ENCODE assay signal across 16 cellular contexts in genomic region chr15:82901114-82901805, GRCh38.
"Had no signal": no experiment of that assay in that cellular context is flagged by ENCODE, and none has a peak within 500 bp of the region (broad histone marks: within the 10 kb centered on the region; RNA-seq: fewer than 3 reads in every experiment).

No MANE protein-coding gene starts in this region.

- H3K9me3 ChIP-seq: esophagus muscularis mucosa, ovary, tibial nerve had no signal

- H3K4me1 ChIP-seq: tibial nerve had no signal

- H3K27me3 Mint-ChIP-seq: stimulated activated naive B cell treated with anti-CD40 and anti-IgM and Interleukin-4, amounts not matched to agents 10 μg/mL and 1 μg/mL and 100 μg/mL, for 72 hours had no signal

- H3K27ac ChIP-seq: esophagus muscularis mucosa, ovary, tibial nerve had no signal

- H3K4me3 ChIP-seq: esophagus muscularis mucosa, ovary, tibial nerve had no signal

- H3K36me3 Mint-ChIP-seq: mesothelial cell of epicardium, WTC11 had no signal

- H3K9me3 Mint-ChIP-seq: activated CD4-positive, alpha-beta T cell treated with anti-CD3 and anti-CD28 coated beads, Interleukin-2, amount 10 ng/mL, durations not matched to agents 7 days and 5 days; activated T-helper 17 cell treated with anti-CD3 and anti-CD28 coated beads, Interleukin-2, amount 50 U/mL, for 72 hours; neural crest cell; T-helper 1 cell treated with Interleukin-12 subunit alpha and Interleukin-12 subunit beta and Interleukin-4 antibody, amounts not matched to agents 30 μg/mL and 1 μg/mL, for 36 hours; WTC11 had no signal

- H3K36me3 ChIP-seq: esophagus muscularis mucosa, ovary, tibial nerve had no signal

- H3K4me1 Mint-ChIP-seq: activated CD4-positive, alpha-beta T cell treated with anti-CD3 and anti-CD28 coated beads, Interleukin-2, amount 10 ng/mL, durations not matched to agents 7 days and 5 days; activated T-helper 17 cell treated with anti-CD3 and anti-CD28 coated beads, Interleukin-2, amount 50 U/mL, for 72 hours had no signal

- H3K27ac Mint-ChIP-seq: activated CD4-positive, alpha-beta T cell treated with anti-CD3 and anti-CD28 coated beads, Interleukin-2, amount 10 ng/mL, durations not matched to agents 7 days and 5 days; activated T-helper 17 cell treated with anti-CD3 and anti-CD28 coated beads, Interleukin-2, amount 50 U/mL, for 72 hours; mesothelial cell of epicardium; stimulated activated naive B cell treated with anti-CD40 and anti-IgM and Interleukin-4, amounts not matched to agents 10 μg/mL and 1 μg/mL and 100 μg/mL, for 72 hours; T-helper 1 cell treated with Interleukin-12 subunit alpha and Interleukin-12 subunit beta and Interleukin-4 antibody, amounts not matched to agents 30 μg/mL and 1 μg/mL, for 36 hours; WTC11 had no signal

- H3K27me3 ChIP-seq: esophagus muscularis mucosa, ovary, tibial nerve had no signal

- FAIRE-seq: bronchial epithelial cell had no signal

- H3K4me3 Mint-ChIP-seq: activated CD4-positive, alpha-beta T cell treated with anti-CD3 and anti-CD28 coated beads, Interleukin-2, amount 10 ng/mL, durations not matched to agents 7 days and 5 days; activated T-helper 17 cell treated with anti-CD3 and anti-CD28 coated beads, Interleukin-2, amount 50 U/mL, for 72 hours; mesothelial cell of epicardium; neural crest cell; stimulated activated naive B cell treated with anti-CD40 and anti-IgM and Interleukin-4, amounts not matched to agents 10 μg/mL and 1 μg/mL and 100 μg/mL, for 72 hours; T-helper 1 cell treated with Interleukin-12 subunit alpha and Interleukin-12 subunit beta and Interleukin-4 antibody, amounts not matched to agents 30 μg/mL and 1 μg/mL, for 36 hours; WTC11 had no signal

- DNase-seq: activated CD4-positive, alpha-beta T cell treated with anti-CD3 and anti-CD28 coated beads, Interleukin-2, amount 10 ng/mL, durations not matched to agents 7 days and 5 days; activated naive CD4-positive, alpha-beta T cell treated with Interleukin-2 at 50 U/mL for 16 hours; activated T-cell treated with anti-CD3 and anti-CD28 coated beads for 4 hours; aorta; hypothalamus; ovary; stimulated activated CD4-positive, alpha-beta T cell treated with anti-CD3 and anti-CD28 coated beads, Interleukin-2, amount 100 ng/mL, for 48 hours; stimulated activated naive B cell treated with anti-CD40 and anti-IgM and Interleukin-4, amounts not matched to agents 10 μg/mL and 1 μg/mL and 100 μg/mL, for 72 hours had no signal
